ENCODE assay signal across 1 cellular context in genomic region chr5:110917161-110917875, GRCh38.
TF ChIP-seq lines count a peak whose summit lies in the region.

No MANE protein-coding gene starts in this region.

TF ChIP-seq in GM12878, 131 proteins besides CTCF, POLR2A, EP300 and RAD21 (continued from another document):
- TF ChIP-seq REST (IDR thresholded peaks at IDR 0.05; ENCODE audit: low read depth, low read length) (no peak), CEBPB (IDR thresholded peaks at IDR 0.05; ENCODE audit: borderline replicate concordance in 1 of 2, low read depth in 2 of 2, low read length in 2 of 2) (no peak), CBX5 (IDR thresholded peaks at IDR 0.05; ENCODE audit: low read depth) (no peak), CBX3 (IDR thresholded peaks at IDR 0.05; ENCODE audit: borderline replicate concordance, low read depth) (no peak), USF2 (IDR thresholded peaks at IDR 0.05; ENCODE audit: borderline replicate concordance, low read depth, low read length) (no peak), EGR1 (IDR thresholded peaks at IDR 0.05; ENCODE audit: borderline replicate concordance in 1 of 2, low read depth in 2 of 2, low read length in 2 of 2) (no peak), SMARCA5 (IDR thresholded peaks at IDR 0.05) (no peak), TAF1 (IDR thresholded peaks at IDR 0.05; ENCODE audit: borderline replicate concordance, low read depth, low read length) (no peak), MAX (IDR thresholded peaks at IDR 0.05; ENCODE audit: low read depth, low read length) (no peak), CHD2 (IDR thresholded peaks at IDR 0.05; ENCODE audit: borderline replicate concordance, low read depth, low read length) (no peak), HDGF (IDR thresholded peaks at IDR 0.05) (no peak), MTA2 (IDR thresholded peaks at IDR 0.05; ENCODE audit: low read depth) (no peak)
